Comparison of ENCODE assay signal across 8 cellular contexts in the genomic region with DNA sequence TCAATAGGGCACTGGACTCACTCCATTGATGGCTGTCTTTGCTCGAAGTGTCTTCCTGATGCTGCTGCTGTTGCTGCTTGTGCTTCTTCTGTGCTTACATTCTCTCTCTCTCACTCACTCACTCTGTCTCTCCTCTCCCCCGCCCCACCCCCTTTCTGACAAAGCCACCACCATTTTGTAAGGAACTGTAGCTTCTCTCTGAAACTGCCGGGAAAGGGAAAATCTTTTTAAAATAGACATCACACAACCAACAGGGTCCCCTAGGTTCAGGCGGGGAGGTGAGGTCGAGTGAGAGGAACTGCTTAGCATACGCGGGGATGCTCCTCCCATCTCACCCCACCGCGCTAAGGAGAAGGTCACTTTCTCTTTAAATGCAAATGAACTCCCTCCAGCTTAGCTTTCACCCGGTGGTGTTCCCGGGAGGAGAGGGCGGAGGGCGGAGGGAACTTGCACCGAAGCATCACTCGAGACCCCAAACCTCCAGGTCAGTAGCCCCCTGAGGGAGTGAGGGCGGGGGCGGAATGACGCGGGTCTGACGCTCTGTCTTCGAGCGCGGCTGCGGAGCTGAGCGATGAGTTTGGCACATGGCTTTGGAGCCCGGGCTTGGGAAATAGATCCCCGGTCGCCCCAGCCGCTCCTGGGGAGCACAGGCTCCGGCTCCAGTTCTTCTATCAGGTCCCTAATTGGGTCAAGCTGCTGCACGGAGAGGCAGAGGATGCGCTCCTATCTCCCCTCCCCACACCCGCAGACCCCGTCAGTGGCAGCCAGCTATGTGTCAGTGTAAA. TPM values are rescaled to one million over a fixed set of nuclear protein-coding genes. Genes with fewer than 3 reads are reported as not detected.
A peak's percentile ranks its signal among the peaks of the same experiment; 100 is the strongest.
DNase-seq lines count a peak whose midpoint lies in the region; ATAC-seq and TF ChIP-seq lines count a peak whose summit lies in the region.

CCDC28B (plus strand) TSS at position 370 of the 785 bp plus-strand sequence. CDS start 1,341 bp downstream, outside the sequence.

- no peaks in the 10 kb centered on the region for H3K9me3 Mint-ChIP-seq in activated CD4-positive, alpha-beta memory T cell treated with anti-CD3 and anti-CD28 coated beads, Interleukin-2, amount 10 ng/mL, durations not matched to agents 7 days and 5 days

- peak within 1 kb of the TSS; percentile 79 for H3K27ac Mint-ChIP-seq in activated CD4-positive, alpha-beta memory T cell treated with anti-CD3 and anti-CD28 coated beads, Interleukin-2, amount 10 ng/mL, durations not matched to agents 7 days and 5 days

- ATAC-seq in right lobe of liver (peak; percentile 27 to 42 (median 39)), HG03457 (IDR thresholded peaks at IDR 0.05; ENCODE audit: unreplicated experiment) (no peak)

- TF ChIP-seq CTCF in C4-2B (conservative IDR thresholded peaks at IDR 0.05): no peak
- no peak for TF ChIP-seq CTCF in right lobe of liver (IDR thresholded peaks at IDR 0.05)

- H3K4me3 ChIP-seq in ectodermal cell (ENCODE audit: insufficient read depth, low read depth, low read length) (peak within 1 kb of the TSS; percentile 57), right lobe of liver (peak within 1 kb of the TSS; percentile 39 to 58 (median 49))

- DNase-seq in HCEC 1CT (peak; percentile 69), NCI-H69 (lab: John Stamatoyannopoulos, UW) (peak; percentile 75), right lobe of liver (peak in 1 of 3 donors; percentile 49)
- DNase-seq in activated CD4-positive, alpha-beta memory T cell treated with anti-CD3 and anti-CD28 coated beads, Interleukin-2, amount 10 ng/mL, durations not matched to agents 7 days and 5 days: peak; percentile 54
- DNase-seq in stimulated activated CD4-positive, alpha-beta T cell treated with anti-CD3 and anti-CD28 coated beads, Interleukin-4, amount 100 ng/mL, for 24 hours: peak; percentile 43

- peaks cover 41% of the 10 kb centered on the region for H3K36me3 Mint-ChIP-seq in activated CD4-positive, alpha-beta memory T cell treated with anti-CD3 and anti-CD28 coated beads, Interleukin-2, amount 10 ng/mL, durations not matched to agents 7 days and 5 days (ENCODE audit: low read depth)

- H3K9me3 ChIP-seq in ectodermal cell (ENCODE audit: control insufficient read depth, low read length): no peaks in the 10 kb centered on the region
- no peaks in the 10 kb centered on the region for H3K9me3 ChIP-seq in right lobe of liver

- WGBS in ectodermal cell, 2 experiments: 0% methylated on average over 34 of the region's 34 CpGs
- WGBS in right lobe of liver (ENCODE audit: insufficient coverage, low coverage, low lambda C conversion rate, missing lambda C conversion rate): 4% methylated on average over 10 of the region's 34 CpGs

- no peak for TF ChIP-seq POLR2A in right lobe of liver (IDR thresholded peaks at IDR 0.05)

- intact Hi-C loops in right lobe of liver (cut with DNase I): no loop called here

- H3K4me1 ChIP-seq in ectodermal cell (ENCODE audit: control insufficient read depth, insufficient read depth, low read length) (peaks cover 33% of the 10 kb centered on the region), right lobe of liver (peaks cover 0 to 21% (median 7%) of the 10 kb centered on the region in 4 donors)

- H3K36me3 ChIP-seq in ectodermal cell (ENCODE audit: control insufficient read depth, insufficient read depth, low read length): peaks cover 15% of the 10 kb centered on the region
- H3K36me3 ChIP-seq in right lobe of liver: peaks cover 0 to 16% (median 6%) of the 10 kb centered on the region in 4 donors

- POLR2A ChIA-PET in activated CD4-positive, alpha-beta memory T cell treated with anti-CD3 and anti-CD28 coated beads, Interleukin-2, amount 10 ng/mL, durations not matched to agents 7 days and 5 days (lab: Charles Lee): interaction anchor here (0.6 to 12.3 kb wide), 13 partner anchors 9 to 194 kb away, joined by 3 to 109 read pairs (median 4); partner anchors contain the start of genes BSDC1, EIF3I, HDAC1 and TMEM234

- H3K27me3 ChIP-seq in ectodermal cell (ENCODE audit: control insufficient read depth, insufficient read depth, low read length, poor library complexity, severe bottlenecking) (no peaks in the 10 kb centered on the region), right lobe of liver (no peaks in the 10 kb centered on the region)

- H3K4me3 Mint-ChIP-seq in activated CD4-positive, alpha-beta memory T cell treated with anti-CD3 and anti-CD28 coated beads, Interleukin-2, amount 10 ng/mL, durations not matched to agents 7 days and 5 days: peak within 1 kb of the TSS; percentile 72

- CTCF ChIA-PET in activated CD4-positive, alpha-beta memory T cell treated with anti-CD3 and anti-CD28 coated beads, Interleukin-2, amount 10 ng/mL, durations not matched to agents 7 days and 5 days (lab: Charles Lee): interaction anchor here (1.1 to 3.0 kb wide), 6 partner anchors 15 to 200 kb away, joined by 3 to 30 read pairs (median 6); partner anchors contain the start of gene FAM167B

- H3K27ac ChIP-seq in C4-2B: peak within 1 kb of the TSS; percentile 64
- peak within 1 kb of the TSS; percentile 86 for H3K27ac ChIP-seq in ectodermal cell (ENCODE audit: insufficient read depth, low read depth, low read length, poor library complexity, severe bottlenecking)
- H3K27ac ChIP-seq in right lobe of liver: peak within 1 kb of the TSS; percentile 4 to 26 (median 19)

- no peaks in the 10 kb centered on the region for H3K27me3 Mint-ChIP-seq in activated CD4-positive, alpha-beta memory T cell treated with anti-CD3 and anti-CD28 coated beads, Interleukin-2, amount 10 ng/mL, durations not matched to agents 7 days and 5 days

- peaks cover 72% of the 10 kb centered on the region for H3K4me1 Mint-ChIP-seq in activated CD4-positive, alpha-beta memory T cell treated with anti-CD3 and anti-CD28 coated beads, Interleukin-2, amount 10 ng/mL, durations not matched to agents 7 days and 5 days

RNA-seq across cellular contexts. Expression of gene CCDC28B, which starts in this region (rescaled TPM):
- 10 to 100 TPM; 20.2 to 23.5 TPM for total RNA-seq in activated CD4-positive, alpha-beta memory T cell treated with anti-CD3 and anti-CD28 coated beads, Interleukin-2, amount 10 ng/mL, durations not matched to agents 7 days and 5 days
- polyA plus RNA-seq in ectodermal cell (2013, experiment 1 of 4): 20.6 TPM
- 19.3 TPM for polyA plus RNA-seq in ectodermal cell (2013, experiment 2 of 4)
- polyA plus RNA-seq in ectodermal cell (2013, experiment 3 of 4): 19.4 TPM
- polyA plus RNA-seq in ectodermal cell (2013, experiment 4 of 4): 24.3 TPM
- 1 to 10 TPM in 2 of 6 experiments, under 1 TPM in 4; 0.56 to 1.3 (median 0.68) TPM for total RNA-seq in right lobe of liver

Comparison
In these comparisons a context has a peak if more than half of its experiments do, and no peak if none do; other contexts are left out.
1. RNA of gene CCDC28B (total RNA-seq): 20.2 to 23.5 TPM in activated CD4-positive, alpha-beta memory T cell treated with anti-CD3 and anti-CD28 coated beads, Interleukin-2, amount 10 ng/mL, durations not matched to agents 7 days and 5 days; 0.56 to 1.3 TPM in right lobe of liver; every median in the first group is over 4 times any median in the second.
2. H3K27ac ChIP-seq: peak in every context shown above with its lines; median percentile 86 in ectodermal cell; 64 in C4-2B; 19 in right lobe of liver.